Comparison of ENCODE assay signal across 2 cellular contexts in the genomic region with DNA sequence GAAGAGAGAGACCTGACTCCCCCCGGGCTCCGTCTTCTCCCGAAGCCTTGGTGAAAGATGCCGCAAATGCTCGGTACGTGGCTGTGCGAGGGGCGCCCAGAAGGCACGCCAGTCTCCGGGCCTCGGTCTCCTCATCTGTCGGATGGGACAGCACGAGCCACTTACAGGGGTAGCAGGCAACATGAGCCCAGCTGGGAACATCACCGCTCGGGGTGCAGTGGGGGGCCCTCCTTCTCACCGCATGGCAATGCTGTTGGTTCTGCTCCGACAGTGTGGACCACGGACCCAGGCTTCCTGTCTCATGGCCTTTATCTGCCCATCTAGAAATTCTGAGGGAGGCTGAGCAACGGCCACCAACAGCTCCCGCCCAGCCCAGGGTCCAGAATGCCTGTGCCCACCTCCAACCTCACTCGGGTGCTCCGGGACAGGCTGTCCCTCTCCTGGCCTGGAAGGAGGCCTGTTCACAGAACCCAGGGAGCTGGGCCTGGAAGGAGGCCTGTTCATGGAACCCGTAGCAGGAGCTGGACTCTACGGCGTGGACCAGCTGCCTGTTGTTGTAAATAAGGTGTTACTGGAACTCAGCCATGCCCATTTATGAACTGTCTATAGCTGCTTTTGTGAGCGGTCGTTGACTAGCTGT.
TF ChIP-seq lines count a peak whose summit lies in the region.

No MANE protein-coding gene starts in this region.

TF ChIP-seq in IMR-90, 13 proteins besides CTCF, POLR2A, EP300 and RAD21:
- TF ChIP-seq USF2 (IDR thresholded peaks at IDR 0.05; ENCODE audit: low read depth, low read length), result no peak
TF ChIP-seq in IMR-90: peak in this region for 0.

TF ChIP-seq in HepG2, 621 proteins besides CTCF, POLR2A, EP300 and RAD21:
- TF ChIP-seq ZNF629 (CRISPR knock-in tag; conservative IDR thresholded peaks at IDR 0.05) (peak; percentile 35; the same call in 1 of the 2 replicates), HES4 (CRISPR knock-in tag; IDR thresholded peaks at IDR 0.05; ENCODE audit: borderline replicate concordance) (no peak)
